ENCODE assay signal across 15 cellular contexts in the genomic region with DNA sequence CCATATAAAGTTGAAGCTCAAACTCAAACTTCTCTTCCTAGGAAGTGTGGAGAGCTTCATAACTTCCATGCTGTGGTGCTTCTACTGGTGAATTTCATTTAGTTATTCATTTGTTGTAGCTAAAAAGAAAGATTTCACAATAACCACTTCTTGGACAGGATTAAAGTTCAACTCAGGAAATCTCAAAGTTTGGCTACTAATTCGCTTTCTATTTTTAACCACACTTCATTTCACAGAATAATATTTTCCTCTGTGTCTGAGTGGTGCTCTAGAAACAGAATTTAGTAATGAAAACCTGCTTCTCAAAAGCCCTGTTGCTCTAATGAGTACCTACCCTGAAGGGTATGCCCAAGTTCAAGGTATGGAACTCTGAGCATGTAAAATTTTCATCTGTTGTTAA.
DNase-seq lines count a peak whose midpoint lies in the region; ATAC-seq and TF ChIP-seq lines count a peak whose summit lies in the region.
"Had no signal": no experiment of that assay in that cellular context is flagged by ENCODE, and none has a peak within 500 bp of the region (broad histone marks: within the 10 kb centered on the region; RNA-seq: fewer than 3 reads in every experiment).

No MANE protein-coding gene starts in this region.

- H3K9ac ChIP-seq in Loucy (ENCODE audit: low read depth, low read length, poor library complexity, severe bottlenecking), result no peak overlapping the region
- H3K9ac ChIP-seq in fibroblast of lung (ENCODE audit: insufficient read depth, low read length), result no peak overlapping the region
- H3K9ac ChIP-seq in liver (ENCODE audit: low read depth in 1 of 2, low read length in 2 of 2), result peak overlapping the region in 1 of 2 donors; percentile 41

- no peak overlapping the region for H3K27ac ChIP-seq in fibroblast of lung (ENCODE audit: insufficient read depth, low read length)
- peak overlapping the region; percentile 72 to 86 for H3K27ac ChIP-seq in liver (ENCODE audit: low read depth in 1 of 2, low read length in 2 of 2)
- no peak overlapping the region for H3K27ac ChIP-seq in upper lobe of right lung
- H3K27ac ChIP-seq: colonic mucosa, PC-9 had no signal

- H3K79me2 ChIP-seq in Loucy (ENCODE audit: insufficient read depth, low read length) (no peaks in the 10 kb centered on the region), fibroblast of lung (ENCODE audit: control insufficient read depth, insufficient read depth, low read length) (no peaks in the 10 kb centered on the region)

- H3K27me3 ChIP-seq in Loucy (ENCODE audit: insufficient read depth, low read length, poor library complexity, severe bottlenecking) (no peaks in the 10 kb centered on the region), fibroblast of lung (ENCODE audit: control insufficient read depth, insufficient read depth, low read length) (no peaks in the 10 kb centered on the region), liver (ENCODE audit: control insufficient read depth in 4 of 4, insufficient read depth in 4 of 4, low read length in 3 of 4) (no peaks in the 10 kb centered on the region), upper lobe of right lung (no peaks in the 10 kb centered on the region)
- H3K27me3 ChIP-seq: colonic mucosa, esophagus muscularis mucosa, uterus had no signal

- H3K4me2 ChIP-seq in Loucy (ENCODE audit: low read depth, low read length, poor library complexity, severe bottlenecking), result no peak overlapping the region
- peak overlapping the region; percentile 32 for H3K4me2 ChIP-seq in fibroblast of lung (ENCODE audit: extremely low read depth, insufficient read depth, low read length)
- H3K4me2 ChIP-seq: PC-9 had no signal

- peak; percentile 62 for ATAC-seq in upper lobe of right lung
- ATAC-seq in stimulated activated naive CD8-positive, alpha-beta T cell treated with anti-CD3 and anti-CD28 coated beads, Interleukin-15, Interleukin-2, amounts not matched to agents 100 U/mL and 50 U/mL, for 24 hours, result no peak

- TF ChIP-seq RAD21 in liver (IDR thresholded peaks at IDR 0.05), result peak; percentile 36 to 37

- no peaks in the 10 kb centered on the region for H3K9me2 ChIP-seq in Loucy (replicated peaks; ENCODE audit: low read depth, low read length)

- WGBS in liver, result 9% methylated on average over 1 of the region's 1 CpG

- H2AFZ ChIP-seq in Loucy (ENCODE audit: low read length) (0 out of 2 replicates have a peak overlapping the region, but pooled peaks have one; percentile 12), fibroblast of lung (ENCODE audit: low read length) (no peak overlapping the region)
- H2AFZ ChIP-seq: PC-9 had no signal

- peaks cover 17% of the 10 kb centered on the region for H3K4me1 ChIP-seq in Loucy (ENCODE audit: insufficient read depth, low read length, poor library complexity, severe bottlenecking)
- H3K4me1 ChIP-seq in fibroblast of lung (ENCODE audit: control insufficient read depth, extremely low read depth, insufficient read depth, low read length), result peaks cover 6% of the 10 kb centered on the region
- H3K4me1 ChIP-seq in liver (ENCODE audit: control insufficient read depth in 4 of 4, insufficient read depth in 4 of 4, low read length in 3 of 4), result peaks cover 10 to 44% (median 30%) of the 10 kb centered on the region in 4 donors
- peaks cover 34% of the 10 kb centered on the region for H3K4me1 ChIP-seq in upper lobe of right lung
- H3K4me1 ChIP-seq: colonic mucosa, uterus had no signal

- H4K20me1 ChIP-seq in Loucy (ENCODE audit: insufficient read depth, low read length, poor library complexity, severe bottlenecking) (no peaks in the 10 kb centered on the region), fibroblast of lung (ENCODE audit: control insufficient read depth, extremely low read depth, insufficient read depth, low read length) (no peaks in the 10 kb centered on the region)

- no peak overlapping the region for H3K4me3 ChIP-seq in Loucy (ENCODE audit: low read length, poor library complexity, severe bottlenecking)
- no peak overlapping the region for H3K4me3 ChIP-seq in fibroblast of lung (replicated peaks in 1 of 4; ENCODE audit: control extremely low read depth in 1 of 4, insufficient read depth in 1 of 4, low read depth in 3 of 4, low read length in 4 of 4)
- H3K4me3 ChIP-seq in liver (ENCODE audit: low read depth in 1 of 3, low read length in 3 of 3), result no peak overlapping the region
- no peak overlapping the region for H3K4me3 ChIP-seq in upper lobe of right lung
- H3K4me3 ChIP-seq: colonic mucosa, esophagus muscularis mucosa, PC-9, uterus had no signal

- intact Hi-C loops in upper lobe of right lung (cut with DNase I), result no loop called here

- H3F3A ChIP-seq in Loucy (ENCODE audit: low read depth), result no peaks in the 10 kb centered on the region

- no peaks in the 10 kb centered on the region for H3K36me3 ChIP-seq in Loucy (ENCODE audit: insufficient read depth, low read length)
- H3K36me3 ChIP-seq in fibroblast of lung (ENCODE audit: control insufficient read depth, insufficient read depth, low read length), result no peaks in the 10 kb centered on the region
- H3K36me3 ChIP-seq in liver (ENCODE audit: control insufficient read depth in 4 of 4, insufficient read depth in 3 of 4, low read depth in 1 of 4, low read length in 3 of 4), result no peaks in the 10 kb centered on the region
- H3K36me3 ChIP-seq in upper lobe of right lung, result no peaks in the 10 kb centered on the region
- H3K36me3 ChIP-seq: colonic mucosa, esophagus muscularis mucosa, uterus had no signal

- DNase-seq in fibroblast of lung (ENCODE audit: low read depth in 2 of 2) (peak; percentile 63 to 85), upper lobe of right lung (no peak), retina (no peak)
- DNase-seq in central memory CD4-positive, alpha-beta T cell, result no peak
- no peak for DNase-seq in stimulated activated naive CD8-positive, alpha-beta T cell treated with anti-CD3 and anti-CD28 coated beads, Interleukin-15, Interleukin-2, amounts not matched to agents 100 U/mL and 50 U/mL, for 24 hours
- DNase-seq: activated naive CD8-positive, alpha-beta T cell treated with anti-CD3 and anti-CD28 coated beads, Interleukin-2, amount 10 ng/mL, durations not matched to agents 7 days and 5 days; Calu3; colonic mucosa; H7; NCI-H146; PC-9; uterus had no signal

- no peaks in the 10 kb centered on the region for H3K9me3 ChIP-seq in Loucy (ENCODE audit: insufficient read depth, low read depth, low read length)
- no peaks in the 10 kb centered on the region for H3K9me3 ChIP-seq in fibroblast of lung (ENCODE audit: control insufficient read depth, insufficient read depth, low read depth, low read length)
- H3K9me3 ChIP-seq in liver (ENCODE audit: control insufficient read depth in 4 of 4, low read length in 3 of 4), result no peaks in the 10 kb centered on the region
- H3K9me3 ChIP-seq in upper lobe of right lung, result no peaks in the 10 kb centered on the region
- H3K9me3 ChIP-seq: colonic mucosa, esophagus muscularis mucosa, uterus had no signal

- TF ChIP-seq CTCF in Loucy (conservative IDR thresholded peaks at IDR 0.05; ENCODE audit: low read length), result no peak
- TF ChIP-seq CTCF in fibroblast of lung (conservative IDR thresholded peaks at IDR 0.05 in 1 of 2, IDR thresholded peaks at IDR 0.05 in 1 of 2; ENCODE audit: low read depth in 1 of 2, low read length in 2 of 2), result no peak
- no peak for TF ChIP-seq CTCF in liver (IDR thresholded peaks at IDR 0.05; ENCODE audit: low read depth, low read length, missing input control)
- no peak for TF ChIP-seq CTCF in upper lobe of right lung (IDR thresholded peaks at IDR 0.05)

TF ChIP-seq in liver, 16 proteins besides CTCF, POLR2A, EP300 and RAD21 (continues in another document):
- TF ChIP-seq EGR1 (IDR thresholded peaks at IDR 0.05; ENCODE audit: low read depth in 2 of 2), result peak in 1 of 2 donors; percentile 17
- TF ChIP-seq FOXA2 (IDR thresholded peaks at IDR 0.05), result no peak
- TF ChIP-seq JUND (IDR thresholded peaks at IDR 0.05), result peak; percentile 61 to 62
- peak; percentile 90 for TF ChIP-seq SP1 (IDR thresholded peaks at IDR 0.05)
- TF ChIP-seq, protein P1, sequence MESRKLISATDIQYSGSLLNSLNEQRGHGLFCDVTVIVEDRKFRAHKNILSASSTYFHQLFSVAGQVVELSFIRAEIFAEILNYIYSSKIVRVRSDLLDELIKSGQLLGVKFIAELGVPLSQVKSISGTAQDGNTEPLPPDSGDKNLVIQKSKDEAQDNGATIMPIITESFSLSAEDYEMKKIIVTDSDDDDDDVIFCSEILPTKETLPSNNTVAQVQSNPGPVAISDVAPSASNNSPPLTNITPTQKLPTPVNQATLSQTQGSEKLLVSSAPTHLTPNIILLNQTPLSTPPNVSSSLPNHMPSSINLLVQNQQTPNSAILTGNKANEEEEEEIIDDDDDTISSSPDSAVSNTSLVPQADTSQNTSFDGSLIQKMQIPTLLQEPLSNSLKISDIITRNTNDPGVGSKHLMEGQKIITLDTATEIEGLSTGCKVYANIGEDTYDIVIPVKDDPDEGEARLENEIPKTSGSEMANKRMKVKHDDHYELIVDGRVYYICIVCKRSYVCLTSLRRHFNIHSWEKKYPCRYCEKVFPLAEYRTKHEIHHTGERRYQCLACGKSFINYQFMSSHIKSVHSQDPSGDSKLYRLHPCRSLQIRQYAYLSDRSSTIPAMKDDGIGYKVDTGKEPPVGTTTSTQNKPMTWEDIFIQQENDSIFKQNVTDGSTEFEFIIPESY (IDR thresholded peaks at IDR 0.05), result peak; percentile 46
- peak; percentile 98 for TF ChIP-seq HNF4A (conservative IDR thresholded peaks at IDR 0.05)
- peak; percentile 31 for TF ChIP-seq NR2F2 (IDR thresholded peaks at IDR 0.05)
- TF ChIP-seq RXRA (IDR thresholded peaks at IDR 0.05), result peak; percentile 40 to 66

Comparison
In these comparisons a context has a peak if more than half of its experiments do, and no peak if none do; other contexts are left out.
1. DNase-seq: peak in fibroblast of lung (2 of 2); none in upper lobe of right lung (single experiment), retina (single experiment), central memory CD4-positive, alpha-beta T cell (single experiment) and stimulated activated naive CD8-positive, alpha-beta T cell treated with anti-CD3 and anti-CD28 coated beads, Interleukin-15, Interleukin-2, amounts not matched to agents 100 U/mL and 50 U/mL, for 24 hours (single experiment).
2. H3K27ac ChIP-seq: peak in liver (2 of 2); none in fibroblast of lung (single experiment) and upper lobe of right lung (single experiment).